In genomic region chr2:238940806-238941205, GRCh38 we compare ENCODE assay signal across 26 cellular contexts.
"Had no signal": no experiment of that assay in that cellular context is flagged by ENCODE, and none has a peak within 500 bp of the region (broad histone marks: within the 10 kb centered on the region; RNA-seq: fewer than 3 reads in every experiment).

No MANE protein-coding gene starts in this region.

- H3K27ac ChIP-seq: adrenal gland, body of pancreas, coronary artery, dorsolateral prefrontal cortex, gastroesophageal sphincter, hepatocyte, suprapubic skin, tibial nerve, VCaP had no signal

- DNase-seq: activated CD4-positive, alpha-beta T cell treated with anti-CD3 and anti-CD28 coated beads for 4 hours; activated CD8-positive, alpha-beta T cell treated with anti-CD3 and anti-CD28 coated beads for 36 hours; activated effector memory CD4-positive, alpha-beta T cell treated with anti-CD3 and anti-CD28 coated beads, Interleukin-2, amount 50 U/mL, for 16 hours; activated naive CD4-positive, alpha-beta T cell treated with anti-CD3 and anti-CD28 coated beads for 36 hours; activated naive CD8-positive, alpha-beta T cell treated with anti-CD3 and anti-CD28 coated beads for 36 hours; activated T-cell treated with anti-CD3 and anti-CD28 coated beads, Interleukin-2, amount 50 U/mL, for 1 hour; body of pancreas; cerebellar nuclear complex; effector memory CD8-positive, alpha-beta T cell; erythroblast; left cardiac atrium; natural killer cell; SK-N-SH; small intestine; stimulated activated naive CD4-positive, alpha-beta T cell; SW 1271; T-helper 9 cell had no signal

- H3K27me3 ChIP-seq: adrenal gland, body of pancreas, dorsolateral prefrontal cortex, gastroesophageal sphincter, hepatocyte, suprapubic skin, tibial nerve had no signal

- H3K36me3 ChIP-seq: adrenal gland, gastroesophageal sphincter, suprapubic skin, tibial nerve had no signal

- ATAC-seq: activated CD8-positive, alpha-beta T cell treated with anti-CD3 and anti-CD28 coated beads for 36 hours; body of pancreas; effector memory CD8-positive, alpha-beta T cell; gastroesophageal sphincter; left cardiac atrium; natural killer cell; sciatic nerve had no signal

- H3K4me3 ChIP-seq: adrenal gland, body of pancreas, coronary artery, dorsolateral prefrontal cortex, gastroesophageal sphincter, hepatocyte, suprapubic skin, tibial nerve had no signal

- H3K4me1 ChIP-seq: adrenal gland, body of pancreas had no signal

- H3K9me3 ChIP-seq: adrenal gland, body of pancreas, gastroesophageal sphincter, SK-N-SH, suprapubic skin, tibial nerve had no signal
